ENCODE assay signal across 14 cellular contexts in the genomic region with DNA sequence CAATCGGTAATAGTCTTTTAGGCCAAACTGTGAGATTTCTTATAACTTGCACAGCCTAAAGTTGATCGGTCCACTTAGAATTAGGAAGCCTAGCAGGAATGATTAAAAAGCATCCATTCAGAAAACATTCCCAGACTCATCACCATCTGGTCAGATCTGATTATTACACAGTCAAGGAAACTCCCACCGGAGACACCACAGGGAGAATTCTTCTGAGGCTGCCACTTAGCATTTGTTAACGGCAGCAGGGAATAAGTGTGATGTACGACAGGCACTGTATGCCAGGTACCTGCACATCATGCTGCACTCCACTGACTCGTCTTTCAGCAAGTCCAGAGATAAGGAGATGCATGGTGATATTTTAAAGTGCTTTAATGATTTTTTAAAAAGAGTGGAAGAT.
DNase-seq lines count a peak whose midpoint lies in the region; ATAC-seq and TF ChIP-seq lines count a peak whose summit lies in the region.
"Had no signal": no experiment of that assay in that cellular context is flagged by ENCODE, and none has a peak within 500 bp of the region (broad histone marks: within the 10 kb centered on the region; RNA-seq: fewer than 3 reads in every experiment).

No MANE protein-coding gene starts in this region.

- H3K27ac Mint-ChIP-seq in activated CD4-positive, alpha-beta T cell treated with anti-CD3 and anti-CD28 coated beads, Interleukin-2, amount 10 ng/mL, durations not matched to agents 7 days and 5 days, result no peak overlapping the region
- H3K27ac Mint-ChIP-seq in activated CD8-positive, alpha-beta T cell treated with anti-CD3 and anti-CD28 coated beads for 36 hours, result no peak overlapping the region
- H3K27ac Mint-ChIP-seq: CD14-positive monocyte; CD4-positive, alpha-beta memory T cell had no signal

- no peak overlapping the region for H3K4me3 Mint-ChIP-seq in activated CD4-positive, alpha-beta T cell treated with anti-CD3 and anti-CD28 coated beads, Interleukin-2, amount 10 ng/mL, durations not matched to agents 7 days and 5 days
- no peak overlapping the region for H3K4me3 Mint-ChIP-seq in activated CD8-positive, alpha-beta T cell treated with anti-CD3 and anti-CD28 coated beads for 36 hours
- H3K4me3 Mint-ChIP-seq: CD14-positive monocyte; CD4-positive, alpha-beta memory T cell had no signal

- ATAC-seq in activated CD8-positive, alpha-beta T cell treated with anti-CD3 and anti-CD28 coated beads for 36 hours, result no peak
- ATAC-seq in HG02642 (IDR thresholded peaks at IDR 0.05; ENCODE audit: poor library complexity, unreplicated experiment), result no peak
- ATAC-seq: GM12878 had no signal

- H3K9me3 Mint-ChIP-seq in activated CD4-positive, alpha-beta T cell treated with anti-CD3 and anti-CD28 coated beads, Interleukin-2, amount 10 ng/mL, durations not matched to agents 7 days and 5 days, result no peaks in the 10 kb centered on the region
- H3K9me3 Mint-ChIP-seq in activated CD8-positive, alpha-beta T cell treated with anti-CD3 and anti-CD28 coated beads for 36 hours, result no peaks in the 10 kb centered on the region

- no peaks in the 10 kb centered on the region for H3K36me3 Mint-ChIP-seq in activated CD4-positive, alpha-beta T cell treated with anti-CD3 and anti-CD28 coated beads, Interleukin-2, amount 10 ng/mL, durations not matched to agents 7 days and 5 days (ENCODE audit: low read depth)
- H3K36me3 Mint-ChIP-seq in activated CD8-positive, alpha-beta T cell treated with anti-CD3 and anti-CD28 coated beads for 36 hours (ENCODE audit: low read depth), result no peaks in the 10 kb centered on the region
- H3K36me3 Mint-ChIP-seq: CD14-positive monocyte; CD4-positive, alpha-beta memory T cell had no signal

- H3K27me3 Mint-ChIP-seq in activated CD4-positive, alpha-beta T cell treated with anti-CD3 and anti-CD28 coated beads, Interleukin-2, amount 10 ng/mL, durations not matched to agents 7 days and 5 days, result no peaks in the 10 kb centered on the region
- no peaks in the 10 kb centered on the region for H3K27me3 Mint-ChIP-seq in activated CD8-positive, alpha-beta T cell treated with anti-CD3 and anti-CD28 coated beads for 36 hours
- H3K27me3 Mint-ChIP-seq: CD4-positive, alpha-beta memory T cell had no signal

- DNase-seq in NCI-H82 (lab: John Stamatoyannopoulos, UW), result peak; percentile 58
- no peak for DNase-seq in NCI-H82 treated with DMSO at 0.1 percent for 48 hours (lab: John Stamatoyannopoulos, UW; ENCODE audit: unreplicated experiment)
- peak; percentile 50 for DNase-seq in cerebellum (ENCODE audit: low spot score)
- peak; percentile 6 for DNase-seq in retina
- DNase-seq in activated CD4-positive, alpha-beta T cell treated with anti-CD3 and anti-CD28 coated beads, Interleukin-2, amount 10 ng/mL, durations not matched to agents 7 days and 5 days, result no peak
- DNase-seq in activated CD8-positive, alpha-beta T cell treated with anti-CD3 and anti-CD28 coated beads for 36 hours, result no peak
- DNase-seq: 8988T; CD4-positive, alpha-beta memory T cell; DMS153; DMS79; GF-D8 had no signal

- CTCF ChIA-PET in activated CD4-positive, alpha-beta T cell treated with anti-CD3 and anti-CD28 coated beads, Interleukin-2, amount 10 ng/mL, durations not matched to agents 7 days and 5 days (lab: Charles Lee), result no interaction called here
- CTCF ChIA-PET in activated CD8-positive, alpha-beta T cell treated with anti-CD3 and anti-CD28 coated beads for 36 hours (lab: Charles Lee), result no interaction called here

- intact Hi-C loops in activated CD8-positive, alpha-beta T cell treated with anti-CD3 and anti-CD28 coated beads for 36 hours (cut with micrococcal nuclease), result no loop called here

- H3K4me1 Mint-ChIP-seq in activated CD4-positive, alpha-beta T cell treated with anti-CD3 and anti-CD28 coated beads, Interleukin-2, amount 10 ng/mL, durations not matched to agents 7 days and 5 days, result no peaks in the 10 kb centered on the region
- H3K4me1 Mint-ChIP-seq in activated CD8-positive, alpha-beta T cell treated with anti-CD3 and anti-CD28 coated beads for 36 hours (ENCODE audit: low read depth), result no peaks in the 10 kb centered on the region
- H3K4me1 Mint-ChIP-seq: CD14-positive monocyte; CD4-positive, alpha-beta memory T cell had no signal

- POLR2A ChIA-PET in activated CD4-positive, alpha-beta T cell treated with anti-CD3 and anti-CD28 coated beads, Interleukin-2, amount 10 ng/mL, durations not matched to agents 7 days and 5 days (lab: Charles Lee), result no interaction called here
- POLR2A ChIA-PET in activated CD8-positive, alpha-beta T cell treated with anti-CD3 and anti-CD28 coated beads for 36 hours (lab: Charles Lee), result no interaction called here

- no peak for TF ChIP-seq CTCF in activated CD8-positive, alpha-beta T cell treated with anti-CD3 and anti-CD28 coated beads for 36 hours (IDR thresholded peaks at IDR 0.05)

Comparison
In these comparisons a context has a peak if more than half of its experiments do, and no peak if none do; other contexts are left out.
1. DNase-seq: peak in NCI-H82 (single experiment), cerebellum (single experiment) and retina (single experiment); none in NCI-H82 treated with DMSO at 0.1 percent for 48 hours (single experiment), activated CD4-positive, alpha-beta T cell treated with anti-CD3 and anti-CD28 coated beads, Interleukin-2, amount 10 ng/mL, durations not matched to agents 7 days and 5 days (single experiment) and activated CD8-positive, alpha-beta T cell treated with anti-CD3 and anti-CD28 coated beads for 36 hours (single experiment).